Comparison of ENCODE assay signal across 8 cellular contexts in genomic region chr6:28281288-28282064, GRCh38. TPM values are rescaled to one million over a fixed set of nuclear protein-coding genes. Genes with fewer than 3 reads are reported as not detected.
A peak's percentile ranks its signal among the peaks of the same experiment; 100 is the strongest.
DNase-seq lines count a peak whose midpoint lies in the region; ATAC-seq, FAIRE-seq and TF ChIP-seq lines count a peak whose summit lies in the region.

PGBD1 (plus strand) TSS chr6:28281572; CDS start chr6:28283814, 2,242 bp downstream.

- H3K36me3 ChIP-seq in esophagus squamous epithelium (peaks cover 0 to 45% (median 0%) of the 10 kb centered on the region in 3 donors), muscle layer of colon (ENCODE audit: insufficient read depth, low read length) (peaks cover 26% of the 10 kb centered on the region)

- FAIRE-seq in HTR-8/SVneo (lab: Jason Lieb, UNC) = no peak

- H3K36me3 Mint-ChIP-seq in Calu3 (ENCODE audit: insufficient read depth, unreplicated experiment) = peaks cover 10% of the 10 kb centered on the region
- H3K36me3 Mint-ChIP-seq in stimulated activated naive B cell treated with anti-CD40 and anti-IgM and Interleukin-4, amounts not matched to agents 10 μg/mL and 1 μg/mL and 100 μg/mL, for 72 hours = peaks cover 19 to 38% of the 10 kb centered on the region in 2 donors

- no TSS peak for BruUV-seq in Calu3 (replicated peaks; lab: Mats Ljungman, UMichigan)

- H3K4me3 ChIP-seq in esophagus squamous epithelium = peak within 1 kb of the TSS; percentile 45 to 81 (median 58)
- H3K4me3 ChIP-seq in muscle layer of colon (ENCODE audit: low read depth in 1 of 2, low read length in 2 of 2) = peak within 1 kb of the TSS; percentile 67 to 85

- H3K4me3 Mint-ChIP-seq in Calu3 (ENCODE audit: low read depth, unreplicated experiment) = peak within 1 kb of the TSS; percentile 91
- H3K4me3 Mint-ChIP-seq in stimulated activated naive B cell treated with anti-CD40 and anti-IgM and Interleukin-4, amounts not matched to agents 10 μg/mL and 1 μg/mL and 100 μg/mL, for 72 hours = peak within 1 kb of the TSS; percentile 86 to 92

- peak in 1 of 4 donors; percentile 17 for TF ChIP-seq POLR2A in esophagus squamous epithelium (IDR thresholded peaks at IDR 0.05)

- H3K27ac ChIP-seq in esophagus squamous epithelium (peak within 1 kb of the TSS; percentile 12 to 63 (median 42)), muscle layer of colon (ENCODE audit: low read depth, low read length) (peak within 1 kb of the TSS; percentile 64)

- H3K9me3 ChIP-seq in esophagus squamous epithelium (no peaks in the 10 kb centered on the region), muscle layer of colon (ENCODE audit: low read length) (peaks cover 8% of the 10 kb centered on the region)

- H3K4me1 ChIP-seq in esophagus squamous epithelium = peaks cover 0 to 19% (median 0%) of the 10 kb centered on the region in 3 donors
- H3K4me1 ChIP-seq in muscle layer of colon (ENCODE audit: insufficient read depth, low read length) = peaks cover 11% of the 10 kb centered on the region

- DNase-seq in Calu3 (peak; percentile 86), GM20000 (ENCODE audit: low spot score) (peak; percentile 70), HTR-8/SVneo (ENCODE audit: insufficient read length, low spot score) (peak; percentile 72), NOMO-1 treated with dmso at 0.1 percent for 144 hours (lab: John Stamatoyannopoulos, UW; ENCODE audit: unreplicated experiment) (peak; percentile 46), esophagus squamous epithelium (lab: John Stamatoyannopoulos, UW) (no peak)
- DNase-seq in activated T-cell treated with anti-CD3 and anti-CD28 coated beads, Interleukin-2, amount 50 U/mL, for 1 hour = peak; percentile 55
- peak; percentile 64 for DNase-seq in stimulated activated naive B cell treated with anti-CD40 and anti-IgM and Interleukin-4, amounts not matched to agents 10 μg/mL and 1 μg/mL and 100 μg/mL, for 72 hours

- TF ChIP-seq CTCF in Calu3 (IDR thresholded peaks at IDR 0.05; ENCODE audit: unreplicated experiment) (no peak), GM20000 (IDR thresholded peaks at IDR 0.05; ENCODE audit: extremely low read depth, missing control alignments) (no peak), esophagus squamous epithelium (IDR thresholded peaks at IDR 0.05) (no peak)

- CTCF ChIA-PET in Calu3 (lab: Charles Lee) = interaction anchor here (0.7 to 3.1 kb wide), 3 partner anchors 14 to 74 kb away, joined by 3 to 10 read pairs (median 3); partner anchors contain the start of genes ZKSCAN4 and ZSCAN26

- H3K27ac Mint-ChIP-seq in Calu3 (ENCODE audit: unreplicated experiment) = peak within 1 kb of the TSS; percentile 53
- H3K27ac Mint-ChIP-seq in stimulated activated naive B cell treated with anti-CD40 and anti-IgM and Interleukin-4, amounts not matched to agents 10 μg/mL and 1 μg/mL and 100 μg/mL, for 72 hours = no peak within 1 kb of the TSS

- no peaks in the 10 kb centered on the region for H3K9me3 Mint-ChIP-seq in Calu3 (ENCODE audit: low read depth, unreplicated experiment)
- H3K9me3 Mint-ChIP-seq in stimulated activated naive B cell treated with anti-CD40 and anti-IgM and Interleukin-4, amounts not matched to agents 10 μg/mL and 1 μg/mL and 100 μg/mL, for 72 hours = no peaks in the 10 kb centered on the region

- 2 to 7% methylated on average over 12 to 23 of the region's 50 CpGs for WGBS in esophagus squamous epithelium, 2 donors

- peaks cover 10% of the 10 kb centered on the region for H3K4me1 Mint-ChIP-seq in Calu3 (ENCODE audit: low read depth, unreplicated experiment)
- peaks cover 7 to 13% of the 10 kb centered on the region in 2 donors for H3K4me1 Mint-ChIP-seq in stimulated activated naive B cell treated with anti-CD40 and anti-IgM and Interleukin-4, amounts not matched to agents 10 μg/mL and 1 μg/mL and 100 μg/mL, for 72 hours

- H3K27me3 ChIP-seq in esophagus squamous epithelium (no peaks in the 10 kb centered on the region), muscle layer of colon (ENCODE audit: control insufficient read depth in 1 of 2, insufficient read depth in 2 of 2, low read length in 2 of 2) (no peaks in the 10 kb centered on the region)

- H3K9ac ChIP-seq in muscle layer of colon (ENCODE audit: low read length) = peak within 1 kb of the TSS; percentile 44

- intact Hi-C loops in Calu3 (cut with micrococcal nuclease; ENCODE audit: unreplicated experiment) (loop anchor here (2.0 to 5.0 kb wide), 2 partner anchors 29 to 71 kb away; partner anchors contain the start of gene ZKSCAN4), esophagus squamous epithelium (cut with DNase I) (no loop called here)

- ATAC-seq in stimulated activated naive B cell treated with anti-CD40 and anti-IgM and Interleukin-4, amounts not matched to agents 10 μg/mL and 1 μg/mL and 100 μg/mL, for 72 hours (replicated peaks) = peak; percentile 95 to 97

- H3K27me3 Mint-ChIP-seq in Calu3 (ENCODE audit: unreplicated experiment) = no peaks in the 10 kb centered on the region
- H3K27me3 Mint-ChIP-seq in stimulated activated naive B cell treated with anti-CD40 and anti-IgM and Interleukin-4, amounts not matched to agents 10 μg/mL and 1 μg/mL and 100 μg/mL, for 72 hours = peaks cover 12 to 13% of the 10 kb centered on the region in 2 donors

RNA-seq across cellular contexts. Expression of gene PGBD1, which starts in this region (rescaled TPM):
- total RNA-seq in Calu3 (2022) = 3.1 and 4.9 TPM in 2 replicates
- total RNA-seq in esophagus squamous epithelium = 1 to 10 TPM in 2 of 4 donors, under 1 TPM in 2; 0.61 to 3.1 (median 1.3) TPM
